In genomic region chr22:36368359-36368983, GRCh38 we compare ENCODE assay signal across 1 cellular context.
A peak's percentile ranks its signal among the peaks of the same experiment; 100 is the strongest.
TF ChIP-seq lines count a peak whose summit lies in the region.

No MANE protein-coding gene starts in this region.

TF ChIP-seq in K562, 482 proteins besides CTCF, POLR2A, EP300 and RAD21 (continued from another document and continues in another):
- TF ChIP-seq, protein P1, sequence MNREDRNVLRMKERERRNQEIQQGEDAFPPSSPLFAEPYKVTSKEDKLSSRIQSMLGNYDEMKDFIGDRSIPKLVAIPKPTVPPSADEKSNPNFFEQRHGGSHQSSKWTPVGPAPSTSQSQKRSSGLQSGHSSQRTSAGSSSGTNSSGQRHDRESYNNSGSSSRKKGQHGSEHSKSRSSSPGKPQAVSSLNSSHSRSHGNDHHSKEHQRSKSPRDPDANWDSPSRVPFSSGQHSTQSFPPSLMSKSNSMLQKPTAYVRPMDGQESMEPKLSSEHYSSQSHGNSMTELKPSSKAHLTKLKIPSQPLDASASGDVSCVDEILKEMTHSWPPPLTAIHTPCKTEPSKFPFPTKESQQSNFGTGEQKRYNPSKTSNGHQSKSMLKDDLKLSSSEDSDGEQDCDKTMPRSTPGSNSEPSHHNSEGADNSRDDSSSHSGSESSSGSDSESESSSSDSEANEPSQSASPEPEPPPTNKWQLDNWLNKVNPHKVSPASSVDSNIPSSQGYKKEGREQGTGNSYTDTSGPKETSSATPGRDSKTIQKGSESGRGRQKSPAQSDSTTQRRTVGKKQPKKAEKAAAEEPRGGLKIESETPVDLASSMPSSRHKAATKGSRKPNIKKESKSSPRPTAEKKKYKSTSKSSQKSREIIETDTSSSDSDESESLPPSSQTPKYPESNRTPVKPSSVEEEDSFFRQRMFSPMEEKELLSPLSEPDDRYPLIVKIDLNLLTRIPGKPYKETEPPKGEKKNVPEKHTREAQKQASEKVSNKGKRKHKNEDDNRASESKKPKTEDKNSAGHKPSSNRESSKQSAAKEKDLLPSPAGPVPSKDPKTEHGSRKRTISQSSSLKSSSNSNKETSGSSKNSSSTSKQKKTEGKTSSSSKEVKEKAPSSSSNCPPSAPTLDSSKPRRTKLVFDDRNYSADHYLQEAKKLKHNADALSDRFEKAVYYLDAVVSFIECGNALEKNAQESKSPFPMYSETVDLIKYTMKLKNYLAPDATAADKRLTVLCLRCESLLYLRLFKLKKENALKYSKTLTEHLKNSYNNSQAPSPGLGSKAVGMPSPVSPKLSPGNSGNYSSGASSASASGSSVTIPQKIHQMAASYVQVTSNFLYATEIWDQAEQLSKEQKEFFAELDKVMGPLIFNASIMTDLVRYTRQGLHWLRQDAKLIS (CRISPR knock-in tag; IDR thresholded peaks at IDR 0.05), result no peak
- TF ChIP-seq, protein P2, sequence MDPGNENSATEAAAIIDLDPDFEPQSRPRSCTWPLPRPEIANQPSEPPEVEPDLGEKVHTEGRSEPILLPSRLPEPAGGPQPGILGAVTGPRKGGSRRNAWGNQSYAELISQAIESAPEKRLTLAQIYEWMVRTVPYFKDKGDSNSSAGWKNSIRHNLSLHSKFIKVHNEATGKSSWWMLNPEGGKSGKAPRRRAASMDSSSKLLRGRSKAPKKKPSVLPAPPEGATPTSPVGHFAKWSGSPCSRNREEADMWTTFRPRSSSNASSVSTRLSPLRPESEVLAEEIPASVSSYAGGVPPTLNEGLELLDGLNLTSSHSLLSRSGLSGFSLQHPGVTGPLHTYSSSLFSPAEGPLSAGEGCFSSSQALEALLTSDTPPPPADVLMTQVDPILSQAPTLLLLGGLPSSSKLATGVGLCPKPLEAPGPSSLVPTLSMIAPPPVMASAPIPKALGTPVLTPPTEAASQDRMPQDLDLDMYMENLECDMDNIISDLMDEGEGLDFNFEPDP (CRISPR knock-in tag; IDR thresholded peaks at IDR 0.05), result no peak
- no peak for TF ChIP-seq IRF2 (CRISPR knock-in tag; IDR thresholded peaks at IDR 0.05)
- TF ChIP-seq, protein P3, sequence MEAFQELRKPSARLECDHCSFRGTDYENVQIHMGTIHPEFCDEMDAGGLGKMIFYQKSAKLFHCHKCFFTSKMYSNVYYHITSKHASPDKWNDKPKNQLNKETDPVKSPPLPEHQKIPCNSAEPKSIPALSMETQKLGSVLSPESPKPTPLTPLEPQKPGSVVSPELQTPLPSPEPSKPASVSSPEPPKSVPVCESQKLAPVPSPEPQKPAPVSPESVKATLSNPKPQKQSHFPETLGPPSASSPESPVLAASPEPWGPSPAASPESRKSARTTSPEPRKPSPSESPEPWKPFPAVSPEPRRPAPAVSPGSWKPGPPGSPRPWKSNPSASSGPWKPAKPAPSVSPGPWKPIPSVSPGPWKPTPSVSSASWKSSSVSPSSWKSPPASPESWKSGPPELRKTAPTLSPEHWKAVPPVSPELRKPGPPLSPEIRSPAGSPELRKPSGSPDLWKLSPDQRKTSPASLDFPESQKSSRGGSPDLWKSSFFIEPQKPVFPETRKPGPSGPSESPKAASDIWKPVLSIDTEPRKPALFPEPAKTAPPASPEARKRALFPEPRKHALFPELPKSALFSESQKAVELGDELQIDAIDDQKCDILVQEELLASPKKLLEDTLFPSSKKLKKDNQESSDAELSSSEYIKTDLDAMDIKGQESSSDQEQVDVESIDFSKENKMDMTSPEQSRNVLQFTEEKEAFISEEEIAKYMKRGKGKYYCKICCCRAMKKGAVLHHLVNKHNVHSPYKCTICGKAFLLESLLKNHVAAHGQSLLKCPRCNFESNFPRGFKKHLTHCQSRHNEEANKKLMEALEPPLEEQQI (IDR thresholded peaks at IDR 0.05), result 0 out of 2 replicates have a peak, but pooled peaks have one; percentile 53
- peak; percentile 66 for TF ChIP-seq ATF7 (IDR thresholded peaks at IDR 0.05)
- no peak for TF ChIP-seq HINFP (tag; conservative IDR thresholded peaks at IDR 0.05; ENCODE audit: low read depth)
- TF ChIP-seq ZNF175 (CRISPR knock-in tag; IDR thresholded peaks at IDR 0.05; ENCODE audit: low read depth), result peak; percentile 89
- TF ChIP-seq IFI16 (CRISPR knock-in tag; IDR thresholded peaks at IDR 0.05), result no peak
- TF ChIP-seq ETV6 (IDR thresholded peaks at IDR 0.05; ENCODE audit: borderline replicate concordance in 1 of 2, low read depth in 2 of 2, low read length in 1 of 2), result no peak
- TF ChIP-seq ETV6 (CRISPR knock-in tag; IDR thresholded peaks at IDR 0.05; ENCODE audit: borderline replicate concordance), result no peak
- peak; percentile 84 for TF ChIP-seq HES1 (IDR thresholded peaks at IDR 0.05; ENCODE audit: low read depth)
- no peak for TF ChIP-seq PRMT5 (CRISPR knock-in tag; IDR thresholded peaks at IDR 0.05)
- TF ChIP-seq HSF4 (CRISPR knock-in tag; IDR thresholded peaks at IDR 0.05; ENCODE audit: borderline replicate concordance), result no peak
- TF ChIP-seq PHF21A (IDR thresholded peaks at IDR 0.05; ENCODE audit: borderline replicate concordance, low read depth), result no peak
- no peak for TF ChIP-seq ILK (tag; IDR thresholded peaks at IDR 0.05; ENCODE audit: borderline replicate concordance, low read depth)
- no peak for TF ChIP-seq SIN3A (IDR thresholded peaks at IDR 0.05; ENCODE audit: borderline replicate concordance in 2 of 2, control insufficient read depth in 1 of 2, low read depth in 2 of 2, low read length in 2 of 2)
- TF ChIP-seq TAF7 (tag; IDR thresholded peaks at IDR 0.05), result no peak
- no peak for TF ChIP-seq E2F6 (IDR thresholded peaks at IDR 0.05; ENCODE audit: borderline replicate concordance in 1 of 2, extremely low read depth in 1 of 2, insufficient read depth in 1 of 2, insufficient read length in 1 of 2, low read depth in 1 of 2, low read length in 1 of 2, poor library complexity in 1 of 2, severe bottlenecking in 1 of 2)
- no peak for TF ChIP-seq GTF2A2 (tag; IDR thresholded peaks at IDR 0.05)
- peak; percentile 95 for TF ChIP-seq SOX6 (IDR thresholded peaks at IDR 0.05)
- TF ChIP-seq MYBL2 (IDR thresholded peaks at IDR 0.05; ENCODE audit: low read depth), result no peak
- no peak for TF ChIP-seq MYBL2 (CRISPR knock-in tag; IDR thresholded peaks at IDR 0.05; ENCODE audit: borderline replicate concordance)
- no peak for TF ChIP-seq ZNF174 (CRISPR knock-in tag; IDR thresholded peaks at IDR 0.05)
- TF ChIP-seq CCAR2 (IDR thresholded peaks at IDR 0.05; ENCODE audit: low read depth, low read length), result no peak
- TF ChIP-seq SLC30A9 (CRISPR knock-in tag; IDR thresholded peaks at IDR 0.05), result no peak
- TF ChIP-seq, protein P4, sequence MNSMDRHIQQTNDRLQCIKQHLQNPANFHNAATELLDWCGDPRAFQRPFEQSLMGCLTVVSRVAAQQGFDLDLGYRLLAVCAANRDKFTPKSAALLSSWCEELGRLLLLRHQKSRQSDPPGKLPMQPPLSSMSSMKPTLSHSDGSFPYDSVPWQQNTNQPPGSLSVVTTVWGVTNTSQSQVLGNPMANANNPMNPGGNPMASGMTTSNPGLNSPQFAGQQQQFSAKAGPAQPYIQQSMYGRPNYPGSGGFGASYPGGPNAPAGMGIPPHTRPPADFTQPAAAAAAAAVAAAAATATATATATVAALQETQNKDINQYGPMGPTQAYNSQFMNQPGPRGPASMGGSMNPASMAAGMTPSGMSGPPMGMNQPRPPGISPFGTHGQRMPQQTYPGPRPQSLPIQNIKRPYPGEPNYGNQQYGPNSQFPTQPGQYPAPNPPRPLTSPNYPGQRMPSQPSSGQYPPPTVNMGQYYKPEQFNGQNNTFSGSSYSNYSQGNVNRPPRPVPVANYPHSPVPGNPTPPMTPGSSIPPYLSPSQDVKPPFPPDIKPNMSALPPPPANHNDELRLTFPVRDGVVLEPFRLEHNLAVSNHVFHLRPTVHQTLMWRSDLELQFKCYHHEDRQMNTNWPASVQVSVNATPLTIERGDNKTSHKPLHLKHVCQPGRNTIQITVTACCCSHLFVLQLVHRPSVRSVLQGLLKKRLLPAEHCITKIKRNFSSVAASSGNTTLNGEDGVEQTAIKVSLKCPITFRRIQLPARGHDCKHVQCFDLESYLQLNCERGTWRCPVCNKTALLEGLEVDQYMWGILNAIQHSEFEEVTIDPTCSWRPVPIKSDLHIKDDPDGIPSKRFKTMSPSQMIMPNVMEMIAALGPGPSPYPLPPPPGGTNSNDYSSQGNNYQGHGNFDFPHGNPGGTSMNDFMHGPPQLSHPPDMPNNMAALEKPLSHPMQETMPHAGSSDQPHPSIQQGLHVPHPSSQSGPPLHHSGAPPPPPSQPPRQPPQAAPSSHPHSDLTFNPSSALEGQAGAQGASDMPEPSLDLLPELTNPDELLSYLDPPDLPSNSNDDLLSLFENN (IDR thresholded peaks at IDR 0.05; ENCODE audit: low read depth in 2 of 2, low read length in 2 of 2), result peak in 1 of 2 experiments; percentile 97; a peak in 2 of 4 replicates
- TF ChIP-seq GATAD2A (IDR thresholded peaks at IDR 0.05), result 0 out of 2 replicates have a peak, but pooled peaks have one; percentile 62
- TF ChIP-seq ZZZ3 (IDR thresholded peaks at IDR 0.05), result no peak
- TF ChIP-seq RNF2 (IDR thresholded peaks at IDR 0.05), result peak; percentile 91
- TF ChIP-seq GABPB1 (CRISPR knock-in tag; IDR thresholded peaks at IDR 0.05), result 0 out of 2 replicates have a peak, but pooled peaks have one; percentile 53
- no peak for TF ChIP-seq ZNF184 (CRISPR knock-in tag; IDR thresholded peaks at IDR 0.05)
- peak; percentile 98 for TF ChIP-seq TFAP4 (CRISPR knock-in tag; IDR thresholded peaks at IDR 0.05; ENCODE audit: borderline replicate concordance)
- no peak for TF ChIP-seq SMAD3 (CRISPR knock-in tag; conservative IDR thresholded peaks at IDR 0.05)
- peak; percentile 91 for TF ChIP-seq SMARCA4 (IDR thresholded peaks at IDR 0.05)
- no peak for TF ChIP-seq SNIP1 (IDR thresholded peaks at IDR 0.05; ENCODE audit: low read depth)
- no peak for TF ChIP-seq ZNF143 (CRISPR knock-in tag; IDR thresholded peaks at IDR 0.05)
- no peak for TF ChIP-seq RB1 (IDR thresholded peaks at IDR 0.05; ENCODE audit: low read depth)
- TF ChIP-seq DPF2 (IDR thresholded peaks at IDR 0.05), result peak; percentile 96
- no peak for TF ChIP-seq NR4A1 (CRISPR knock-in tag; IDR thresholded peaks at IDR 0.05)
- peak; percentile 76 for TF ChIP-seq NR4A1 (tag; IDR thresholded peaks at IDR 0.05)
- TF ChIP-seq CREM (IDR thresholded peaks at IDR 0.05; ENCODE audit: low read depth), result peak; percentile 69
- no peak for TF ChIP-seq ZNF239 (CRISPR knock-in tag; IDR thresholded peaks at IDR 0.05)
- TF ChIP-seq, protein P5, sequence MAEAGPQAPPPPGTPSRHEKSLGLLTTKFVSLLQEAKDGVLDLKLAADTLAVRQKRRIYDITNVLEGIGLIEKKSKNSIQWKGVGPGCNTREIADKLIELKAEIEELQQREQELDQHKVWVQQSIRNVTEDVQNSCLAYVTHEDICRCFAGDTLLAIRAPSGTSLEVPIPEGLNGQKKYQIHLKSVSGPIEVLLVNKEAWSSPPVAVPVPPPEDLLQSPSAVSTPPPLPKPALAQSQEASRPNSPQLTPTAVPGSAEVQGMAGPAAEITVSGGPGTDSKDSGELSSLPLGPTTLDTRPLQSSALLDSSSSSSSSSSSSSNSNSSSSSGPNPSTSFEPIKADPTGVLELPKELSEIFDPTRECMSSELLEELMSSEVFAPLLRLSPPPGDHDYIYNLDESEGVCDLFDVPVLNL (CRISPR knock-in tag; IDR thresholded peaks at IDR 0.05; ENCODE audit: low read depth), result no peak
- no peak for TF ChIP-seq PCBP2 (IDR thresholded peaks at IDR 0.05; ENCODE audit: low read depth, low read length, poor library complexity, severe bottlenecking)
- TF ChIP-seq NR2C2 (CRISPR knock-in tag; IDR thresholded peaks at IDR 0.05), result no peak
- TF ChIP-seq NR2C2 (tag; IDR thresholded peaks at IDR 0.05), result no peak
- TF ChIP-seq, protein P6, sequence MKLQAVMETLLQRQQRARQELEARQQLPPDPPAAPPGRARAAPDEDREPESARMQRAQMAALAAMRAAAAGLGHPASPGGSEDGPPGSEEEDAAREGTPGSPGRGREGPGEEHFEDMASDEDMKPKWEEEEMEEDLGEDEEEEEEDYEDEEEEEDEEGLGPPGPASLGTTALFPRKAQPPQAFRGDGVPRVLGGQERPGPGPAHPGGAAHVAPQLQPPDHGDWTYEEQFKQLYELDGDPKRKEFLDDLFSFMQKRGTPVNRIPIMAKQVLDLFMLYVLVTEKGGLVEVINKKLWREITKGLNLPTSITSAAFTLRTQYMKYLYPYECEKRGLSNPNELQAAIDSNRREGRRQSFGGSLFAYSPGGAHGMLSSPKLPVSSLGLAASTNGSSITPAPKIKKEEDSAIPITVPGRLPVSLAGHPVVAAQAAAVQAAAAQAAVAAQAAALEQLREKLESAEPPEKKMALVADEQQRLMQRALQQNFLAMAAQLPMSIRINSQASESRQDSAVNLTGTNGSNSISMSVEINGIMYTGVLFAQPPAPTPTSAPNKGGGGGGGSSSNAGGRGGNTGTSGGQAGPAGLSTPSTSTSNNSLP (IDR thresholded peaks at IDR 0.05; ENCODE audit: borderline replicate concordance, low read depth, low read length), result peak; percentile 76; the same call in 1 of the 2 replicates
- TF ChIP-seq LCOR (CRISPR knock-in tag; IDR thresholded peaks at IDR 0.05), result peak; percentile 98
- TF ChIP-seq ZKSCAN3 (CRISPR knock-in tag; IDR thresholded peaks at IDR 0.05), result no peak
